In genomic region chr20:46512943-46513844, GRCh38 we compare ENCODE assay signal across 1 cellular context.
TF ChIP-seq lines count a peak whose summit lies in the region.

Gene ZNF334 (minus strand): TSS chr20:46513559. CDS start chr20:46512102, 1,457 bp downstream.

TF ChIP-seq in K562, 482 proteins besides CTCF, POLR2A, EP300 and RAD21 (continued from another document):
- no peak for TF ChIP-seq ZNF407 (IDR thresholded peaks at IDR 0.05; ENCODE audit: low read depth)
- no peak for TF ChIP-seq EGR1 (conservative IDR thresholded peaks at IDR 0.05)
- peak; percentile 62 for TF ChIP-seq PHF20 (IDR thresholded peaks at IDR 0.05; ENCODE audit: partially characterized antibody)
- peak; percentile 75 for TF ChIP-seq NR2C1 (IDR thresholded peaks at IDR 0.05)
- TF ChIP-seq NR2C1 (tag; IDR thresholded peaks at IDR 0.05): peak; percentile 74
- peak; percentile 71 to 77 for TF ChIP-seq NRF1 (conservative IDR thresholded peaks at IDR 0.05 in 1 of 2, IDR thresholded peaks at IDR 0.05 in 1 of 2)
- peak; percentile 78 for TF ChIP-seq ZBTB40 (IDR thresholded peaks at IDR 0.05)
- no peak for TF ChIP-seq ZBTB40 (CRISPR knock-in tag; IDR thresholded peaks at IDR 0.05)
- no peak for TF ChIP-seq VEZF1 (CRISPR knock-in tag; IDR thresholded peaks at IDR 0.05)
- 0 out of 2 replicates have a peak, but pooled peaks have one; percentile 55 for TF ChIP-seq CBX1 (IDR thresholded peaks at IDR 0.05; ENCODE audit: low read depth)
- TF ChIP-seq TOE1 (IDR thresholded peaks at IDR 0.05; ENCODE audit: borderline replicate concordance): no peak
- no peak for TF ChIP-seq TOE1 (CRISPR knock-in tag; IDR thresholded peaks at IDR 0.05; ENCODE audit: borderline replicate concordance, low read depth)
- TF ChIP-seq LARP7 (IDR thresholded peaks at IDR 0.05): no peak
- no peak for TF ChIP-seq MCM2 (IDR thresholded peaks at IDR 0.05; ENCODE audit: low read depth)
- 0 out of 6 replicates have a peak, but pooled peaks of 1 of the 3 experiments have one; percentile 44 for TF ChIP-seq ZBTB11 (CRISPR knock-in tag; IDR thresholded peaks at IDR 0.05)
- TF ChIP-seq SAFB2 (IDR thresholded peaks at IDR 0.05; ENCODE audit: borderline replicate concordance, low read depth, low read length, severe bottlenecking): no peak
- peak; percentile 64 for TF ChIP-seq POLR2G (IDR thresholded peaks at IDR 0.05; ENCODE audit: low read depth, low read length)
- TF ChIP-seq DACH1 (IDR thresholded peaks at IDR 0.05; ENCODE audit: partially characterized antibody): no peak
- no peak for TF ChIP-seq HNRNPH1 (optimal IDR thresholded peaks at IDR 0.05; ENCODE audit: low read depth, low read length)
- no peak for TF ChIP-seq NR2C2 (CRISPR knock-in tag; IDR thresholded peaks at IDR 0.05)
- peak; percentile 89 for TF ChIP-seq NR2C2 (tag; IDR thresholded peaks at IDR 0.05)
- peak; percentile 52 for TF ChIP-seq RBFOX2 (IDR thresholded peaks at IDR 0.05; ENCODE audit: low read depth, low read length)
